1 cellular context compared by ENCODE assay signal in genomic region chr11:60838132-60838531, GRCh38.
TF ChIP-seq lines count a peak whose summit lies in the region.

No MANE protein-coding gene starts in this region.

TF ChIP-seq in HepG2, 621 proteins besides CTCF, POLR2A, EP300 and RAD21:
- TF ChIP-seq MAFK (conservative IDR thresholded peaks at IDR 0.05 in 1 of 2, IDR thresholded peaks at IDR 0.05 in 1 of 2; ENCODE audit: low read length in 2 of 2) (no peak), STAG1 (CRISPR knock-in tag; IDR thresholded peaks at IDR 0.05) (peak; percentile 51), CBX5 (CRISPR knock-in tag; IDR thresholded peaks at IDR 0.05; ENCODE audit: borderline replicate concordance) (no peak), NCOA5 (CRISPR knock-in tag; IDR thresholded peaks at IDR 0.05) (no peak), SMC3 (IDR thresholded peaks at IDR 0.05; ENCODE audit: low read length) (0 out of 2 replicates have a peak, but pooled peaks have one; percentile 16), ZNF263 (CRISPR knock-in tag; IDR thresholded peaks at IDR 0.05) (peak; percentile 47)
